ENCODE assay signal across 1 cellular context in the genomic region with DNA sequence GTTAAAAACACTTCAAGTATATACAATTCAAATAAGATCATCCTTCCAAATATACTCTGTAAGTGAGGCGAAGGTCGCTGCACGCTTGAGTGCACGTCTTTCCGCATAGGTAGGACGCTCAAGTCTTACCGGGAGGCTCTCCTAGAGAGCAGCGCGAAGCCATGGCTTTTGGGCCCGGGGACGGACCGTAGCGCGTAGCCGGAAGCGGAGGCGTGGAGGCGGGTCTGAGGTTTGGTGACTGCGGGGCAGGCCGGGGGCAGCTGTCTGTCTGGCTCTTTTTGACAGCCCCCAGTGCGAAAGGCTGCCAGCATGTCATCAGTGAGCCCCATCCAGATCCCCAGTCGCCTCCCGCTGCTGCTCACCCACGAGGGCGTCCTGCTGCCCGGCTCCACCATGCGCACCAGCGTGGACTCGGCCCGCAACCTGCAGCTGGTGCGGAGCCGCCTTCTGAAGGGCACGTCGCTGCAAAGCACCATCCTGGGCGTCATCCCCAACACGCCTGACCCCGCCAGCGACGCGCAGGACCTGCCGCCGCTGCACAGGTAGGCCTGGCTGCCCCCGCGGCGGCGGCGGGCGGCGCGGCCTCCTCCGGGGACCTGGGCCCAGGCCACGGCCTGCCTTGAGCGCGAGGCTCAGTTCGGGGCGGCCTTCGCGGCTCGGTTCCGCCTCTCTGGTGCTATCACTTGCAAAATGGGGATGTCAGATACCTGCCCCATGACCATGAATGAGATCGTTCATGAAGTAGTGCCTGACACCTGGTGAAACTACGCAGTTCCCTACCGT.
TF ChIP-seq lines count a peak whose summit lies in the region.

A gene with protein sequence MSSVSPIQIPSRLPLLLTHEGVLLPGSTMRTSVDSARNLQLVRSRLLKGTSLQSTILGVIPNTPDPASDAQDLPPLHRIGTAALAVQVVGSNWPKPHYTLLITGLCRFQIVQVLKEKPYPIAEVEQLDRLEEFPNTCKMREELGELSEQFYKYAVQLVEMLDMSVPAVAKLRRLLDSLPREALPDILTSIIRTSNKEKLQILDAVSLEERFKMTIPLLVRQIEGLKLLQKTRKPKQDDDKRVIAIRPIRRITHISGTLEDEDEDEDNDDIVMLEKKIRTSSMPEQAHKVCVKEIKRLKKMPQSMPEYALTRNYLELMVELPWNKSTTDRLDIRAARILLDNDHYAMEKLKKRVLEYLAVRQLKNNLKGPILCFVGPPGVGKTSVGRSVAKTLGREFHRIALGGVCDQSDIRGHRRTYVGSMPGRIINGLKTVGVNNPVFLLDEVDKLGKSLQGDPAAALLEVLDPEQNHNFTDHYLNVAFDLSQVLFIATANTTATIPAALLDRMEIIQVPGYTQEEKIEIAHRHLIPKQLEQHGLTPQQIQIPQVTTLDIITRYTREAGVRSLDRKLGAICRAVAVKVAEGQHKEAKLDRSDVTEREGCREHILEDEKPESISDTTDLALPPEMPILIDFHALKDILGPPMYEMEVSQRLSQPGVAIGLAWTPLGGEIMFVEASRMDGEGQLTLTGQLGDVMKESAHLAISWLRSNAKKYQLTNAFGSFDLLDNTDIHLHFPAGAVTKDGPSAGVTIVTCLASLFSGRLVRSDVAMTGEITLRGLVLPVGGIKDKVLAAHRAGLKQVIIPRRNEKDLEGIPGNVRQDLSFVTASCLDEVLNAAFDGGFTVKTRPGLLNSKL (plus strand): TSS at position 221 of the 783 bp plus-strand sequence. CDS start 89 bp downstream, at position 310.

TF ChIP-seq in HepG2, 621 proteins besides CTCF, POLR2A, EP300 and RAD21 (continued from another document and continues in another):
- TF ChIP-seq, protein P1, sequence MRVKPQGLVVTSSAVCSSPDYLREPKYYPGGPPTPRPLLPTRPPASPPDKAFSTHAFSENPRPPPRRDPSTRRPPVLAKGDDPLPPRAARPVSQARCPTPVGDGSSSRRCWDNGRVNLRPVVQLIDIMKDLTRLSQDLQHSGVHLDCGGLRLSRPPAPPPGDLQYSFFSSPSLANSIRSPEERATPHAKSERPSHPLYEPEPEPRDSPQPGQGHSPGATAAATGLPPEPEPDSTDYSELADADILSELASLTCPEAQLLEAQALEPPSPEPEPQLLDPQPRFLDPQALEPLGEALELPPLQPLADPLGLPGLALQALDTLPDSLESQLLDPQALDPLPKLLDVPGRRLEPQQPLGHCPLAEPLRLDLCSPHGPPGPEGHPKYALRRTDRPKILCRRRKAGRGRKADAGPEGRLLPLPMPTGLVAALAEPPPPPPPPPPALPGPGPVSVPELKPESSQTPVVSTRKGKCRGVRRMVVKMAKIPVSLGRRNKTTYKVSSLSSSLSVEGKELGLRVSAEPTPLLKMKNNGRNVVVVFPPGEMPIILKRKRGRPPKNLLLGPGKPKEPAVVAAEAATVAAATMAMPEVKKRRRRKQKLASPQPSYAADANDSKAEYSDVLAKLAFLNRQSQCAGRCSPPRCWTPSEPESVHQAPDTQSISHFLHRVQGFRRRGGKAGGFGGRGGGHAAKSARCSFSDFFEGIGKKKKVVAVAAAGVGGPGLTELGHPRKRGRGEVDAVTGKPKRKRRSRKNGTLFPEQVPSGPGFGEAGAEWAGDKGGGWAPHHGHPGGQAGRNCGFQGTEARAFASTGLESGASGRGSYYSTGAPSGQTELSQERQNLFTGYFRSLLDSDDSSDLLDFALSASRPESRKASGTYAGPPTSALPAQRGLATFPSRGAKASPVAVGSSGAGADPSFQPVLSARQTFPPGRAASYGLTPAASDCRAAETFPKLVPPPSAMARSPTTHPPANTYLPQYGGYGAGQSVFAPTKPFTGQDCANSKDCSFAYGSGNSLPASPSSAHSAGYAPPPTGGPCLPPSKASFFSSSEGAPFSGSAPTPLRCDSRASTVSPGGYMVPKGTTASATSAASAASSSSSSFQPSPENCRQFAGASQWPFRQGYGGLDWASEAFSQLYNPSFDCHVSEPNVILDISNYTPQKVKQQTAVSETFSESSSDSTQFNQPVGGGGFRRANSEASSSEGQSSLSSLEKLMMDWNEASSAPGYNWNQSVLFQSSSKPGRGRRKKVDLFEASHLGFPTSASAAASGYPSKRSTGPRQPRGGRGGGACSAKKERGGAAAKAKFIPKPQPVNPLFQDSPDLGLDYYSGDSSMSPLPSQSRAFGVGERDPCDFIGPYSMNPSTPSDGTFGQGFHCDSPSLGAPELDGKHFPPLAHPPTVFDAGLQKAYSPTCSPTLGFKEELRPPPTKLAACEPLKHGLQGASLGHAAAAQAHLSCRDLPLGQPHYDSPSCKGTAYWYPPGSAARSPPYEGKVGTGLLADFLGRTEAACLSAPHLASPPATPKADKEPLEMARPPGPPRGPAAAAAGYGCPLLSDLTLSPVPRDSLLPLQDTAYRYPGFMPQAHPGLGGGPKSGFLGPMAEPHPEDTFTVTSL (CRISPR knock-in tag; IDR thresholded peaks at IDR 0.05; ENCODE audit: borderline replicate concordance) = peak; percentile 81
- TF ChIP-seq MAFK (conservative IDR thresholded peaks at IDR 0.05 in 1 of 2, IDR thresholded peaks at IDR 0.05 in 1 of 2; ENCODE audit: low read length in 2 of 2) (0 out of 4 replicates have a peak, but pooled peaks of 1 of the 2 experiments have one; percentile 6), FOXC1 (CRISPR knock-in tag; IDR thresholded peaks at IDR 0.05; ENCODE audit: borderline replicate concordance) (peak; percentile 95), U2AF1 (optimal IDR thresholded peaks at IDR 0.05; ENCODE audit: low read depth, low read length) (peak; percentile 69), MBD4 (IDR thresholded peaks at IDR 0.05; ENCODE audit: borderline replicate concordance, low read length) (no peak), BRD4 (CRISPR knock-in tag; IDR thresholded peaks at IDR 0.05) (peak; percentile 94), CENPX (CRISPR knock-in tag; IDR thresholded peaks at IDR 0.05) (no peak), ZNF101 (CRISPR knock-in tag; IDR thresholded peaks at IDR 0.05; ENCODE audit: borderline replicate concordance, low read depth) (no peak), ZFP1 (CRISPR knock-in tag; IDR thresholded peaks at IDR 0.05) (0 out of 2 replicates have a peak, but pooled peaks have one; percentile 83), HMG20B (CRISPR knock-in tag; conservative IDR thresholded peaks at IDR 0.05) (peak; percentile 86), ZNF652 (CRISPR knock-in tag; IDR thresholded peaks at IDR 0.05; ENCODE audit: borderline replicate concordance, low read depth) (0 out of 2 replicates have a peak, but pooled peaks have one; percentile 17), BHLHE40 (IDR thresholded peaks at IDR 0.05; ENCODE audit: low read length) (peak; percentile 50; the same call in 1 of the 2 replicates), GPN1 (CRISPR knock-in tag; IDR thresholded peaks at IDR 0.05; ENCODE audit: borderline replicate concordance) (no peak), BORCS8-MEF2B (CRISPR knock-in tag; IDR thresholded peaks at IDR 0.05) (peak; percentile 91), RAD51 (IDR thresholded peaks at IDR 0.05; ENCODE audit: borderline replicate concordance) (no peak), HNRNPUL1 (IDR thresholded peaks at IDR 0.05; ENCODE audit: low read depth, low read length) (no peak)
- TF ChIP-seq, protein P2, sequence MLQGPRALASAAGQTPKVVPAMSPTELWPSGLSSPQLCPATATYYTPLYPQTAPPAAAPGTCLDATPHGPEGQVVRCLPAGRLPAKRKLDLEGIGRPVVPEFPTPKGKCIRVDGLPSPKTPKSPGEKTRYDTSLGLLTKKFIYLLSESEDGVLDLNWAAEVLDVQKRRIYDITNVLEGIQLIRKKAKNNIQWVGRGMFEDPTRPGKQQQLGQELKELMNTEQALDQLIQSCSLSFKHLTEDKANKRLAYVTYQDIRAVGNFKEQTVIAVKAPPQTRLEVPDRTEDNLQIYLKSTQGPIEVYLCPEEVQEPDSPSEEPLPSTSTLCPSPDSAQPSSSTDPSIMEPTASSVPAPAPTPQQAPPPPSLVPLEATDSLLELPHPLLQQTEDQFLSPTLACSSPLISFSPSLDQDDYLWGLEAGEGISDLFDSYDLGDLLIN (CRISPR knock-in tag; IDR thresholded peaks at IDR 0.05; ENCODE audit: borderline replicate concordance) = peak; percentile 74; the same call in 1 of the 2 replicates
- TF ChIP-seq, protein P3, sequence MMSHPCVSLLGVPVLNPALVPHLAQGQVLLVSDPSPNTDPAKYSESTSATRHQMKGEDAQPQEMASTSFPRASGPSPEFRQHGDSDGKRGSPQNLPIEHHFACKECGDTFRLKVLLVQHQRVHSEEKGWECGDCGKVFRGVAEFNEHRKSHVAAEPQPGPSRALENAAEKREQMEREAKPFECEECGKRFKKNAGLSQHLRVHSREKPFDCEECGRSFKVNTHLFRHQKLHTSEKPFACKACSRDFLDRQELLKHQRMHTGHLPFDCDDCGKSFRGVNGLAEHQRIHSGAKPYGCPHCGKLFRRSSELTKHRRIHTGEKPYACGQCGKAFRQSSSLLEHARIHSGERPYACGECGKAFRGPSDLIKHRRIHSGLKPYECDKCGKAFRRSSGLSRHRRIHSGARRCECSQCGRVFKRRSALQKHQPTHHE (CRISPR knock-in tag; IDR thresholded peaks at IDR 0.05; ENCODE audit: borderline replicate concordance) = peak; percentile 96
- TF ChIP-seq, protein P4, sequence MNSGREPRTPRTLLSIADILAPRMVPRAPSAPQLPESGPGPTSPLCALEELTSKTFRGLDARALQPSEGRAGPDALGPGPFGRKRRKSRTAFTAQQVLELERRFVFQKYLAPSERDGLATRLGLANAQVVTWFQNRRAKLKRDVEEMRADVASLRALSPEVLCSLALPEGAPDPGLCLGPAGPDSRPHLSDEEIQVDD (CRISPR knock-in tag; IDR thresholded peaks at IDR 0.05; ENCODE audit: borderline replicate concordance) = peak; percentile 93
- TF ChIP-seq, protein P5, sequence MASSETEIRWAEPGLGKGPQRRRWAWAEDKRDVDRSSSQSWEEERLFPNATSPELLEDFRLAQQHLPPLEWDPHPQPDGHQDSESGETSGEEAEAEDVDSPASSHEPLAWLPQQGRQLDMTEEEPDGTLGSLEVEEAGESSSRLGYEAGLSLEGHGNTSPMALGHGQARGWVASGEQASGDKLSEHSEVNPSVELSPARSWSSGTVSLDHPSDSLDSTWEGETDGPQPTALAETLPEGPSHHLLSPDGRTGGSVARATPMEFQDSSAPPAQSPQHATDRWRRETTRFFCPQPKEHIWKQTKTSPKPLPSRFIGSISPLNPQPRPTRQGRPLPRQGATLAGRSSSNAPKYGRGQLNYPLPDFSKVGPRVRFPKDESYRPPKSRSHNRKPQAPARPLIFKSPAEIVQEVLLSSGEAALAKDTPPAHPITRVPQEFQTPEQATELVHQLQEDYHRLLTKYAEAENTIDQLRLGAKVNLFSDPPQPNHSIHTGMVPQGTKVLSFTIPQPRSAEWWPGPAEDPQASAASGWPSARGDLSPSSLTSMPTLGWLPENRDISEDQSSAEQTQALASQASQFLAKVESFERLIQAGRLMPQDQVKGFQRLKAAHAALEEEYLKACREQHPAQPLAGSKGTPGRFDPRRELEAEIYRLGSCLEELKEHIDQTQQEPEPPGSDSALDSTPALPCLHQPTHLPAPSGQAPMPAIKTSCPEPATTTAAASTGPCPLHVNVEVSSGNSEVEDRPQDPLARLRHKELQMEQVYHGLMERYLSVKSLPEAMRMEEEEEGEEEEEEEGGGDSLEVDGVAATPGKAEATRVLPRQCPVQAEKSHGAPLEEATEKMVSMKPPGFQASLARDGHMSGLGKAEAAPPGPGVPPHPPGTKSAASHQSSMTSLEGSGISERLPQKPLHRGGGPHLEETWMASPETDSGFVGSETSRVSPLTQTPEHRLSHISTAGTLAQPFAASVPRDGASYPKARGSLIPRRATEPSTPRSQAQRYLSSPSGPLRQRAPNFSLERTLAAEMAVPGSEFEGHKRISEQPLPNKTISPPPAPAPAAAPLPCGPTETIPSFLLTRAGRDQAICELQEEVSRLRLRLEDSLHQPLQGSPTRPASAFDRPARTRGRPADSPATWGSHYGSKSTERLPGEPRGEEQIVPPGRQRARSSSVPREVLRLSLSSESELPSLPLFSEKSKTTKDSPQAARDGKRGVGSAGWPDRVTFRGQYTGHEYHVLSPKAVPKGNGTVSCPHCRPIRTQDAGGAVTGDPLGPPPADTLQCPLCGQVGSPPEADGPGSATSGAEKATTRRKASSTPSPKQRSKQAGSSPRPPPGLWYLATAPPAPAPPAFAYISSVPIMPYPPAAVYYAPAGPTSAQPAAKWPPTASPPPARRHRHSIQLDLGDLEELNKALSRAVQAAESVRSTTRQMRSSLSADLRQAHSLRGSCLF (CRISPR knock-in tag; IDR thresholded peaks at IDR 0.05; ENCODE audit: borderline replicate concordance) = no peak
- TF ChIP-seq, protein P6, sequence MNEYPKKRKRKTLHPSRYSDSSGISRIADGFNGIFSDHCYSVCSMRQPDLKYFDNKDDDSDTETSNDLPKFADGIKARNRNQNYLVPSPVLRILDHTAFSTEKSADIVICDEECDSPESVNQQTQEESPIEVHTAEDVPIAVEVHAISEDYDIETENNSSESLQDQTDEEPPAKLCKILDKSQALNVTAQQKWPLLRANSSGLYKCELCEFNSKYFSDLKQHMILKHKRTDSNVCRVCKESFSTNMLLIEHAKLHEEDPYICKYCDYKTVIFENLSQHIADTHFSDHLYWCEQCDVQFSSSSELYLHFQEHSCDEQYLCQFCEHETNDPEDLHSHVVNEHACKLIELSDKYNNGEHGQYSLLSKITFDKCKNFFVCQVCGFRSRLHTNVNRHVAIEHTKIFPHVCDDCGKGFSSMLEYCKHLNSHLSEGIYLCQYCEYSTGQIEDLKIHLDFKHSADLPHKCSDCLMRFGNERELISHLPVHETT (CRISPR knock-in tag; conservative IDR thresholded peaks at IDR 0.05) = peak; percentile 95
- TF ChIP-seq, protein P7, sequence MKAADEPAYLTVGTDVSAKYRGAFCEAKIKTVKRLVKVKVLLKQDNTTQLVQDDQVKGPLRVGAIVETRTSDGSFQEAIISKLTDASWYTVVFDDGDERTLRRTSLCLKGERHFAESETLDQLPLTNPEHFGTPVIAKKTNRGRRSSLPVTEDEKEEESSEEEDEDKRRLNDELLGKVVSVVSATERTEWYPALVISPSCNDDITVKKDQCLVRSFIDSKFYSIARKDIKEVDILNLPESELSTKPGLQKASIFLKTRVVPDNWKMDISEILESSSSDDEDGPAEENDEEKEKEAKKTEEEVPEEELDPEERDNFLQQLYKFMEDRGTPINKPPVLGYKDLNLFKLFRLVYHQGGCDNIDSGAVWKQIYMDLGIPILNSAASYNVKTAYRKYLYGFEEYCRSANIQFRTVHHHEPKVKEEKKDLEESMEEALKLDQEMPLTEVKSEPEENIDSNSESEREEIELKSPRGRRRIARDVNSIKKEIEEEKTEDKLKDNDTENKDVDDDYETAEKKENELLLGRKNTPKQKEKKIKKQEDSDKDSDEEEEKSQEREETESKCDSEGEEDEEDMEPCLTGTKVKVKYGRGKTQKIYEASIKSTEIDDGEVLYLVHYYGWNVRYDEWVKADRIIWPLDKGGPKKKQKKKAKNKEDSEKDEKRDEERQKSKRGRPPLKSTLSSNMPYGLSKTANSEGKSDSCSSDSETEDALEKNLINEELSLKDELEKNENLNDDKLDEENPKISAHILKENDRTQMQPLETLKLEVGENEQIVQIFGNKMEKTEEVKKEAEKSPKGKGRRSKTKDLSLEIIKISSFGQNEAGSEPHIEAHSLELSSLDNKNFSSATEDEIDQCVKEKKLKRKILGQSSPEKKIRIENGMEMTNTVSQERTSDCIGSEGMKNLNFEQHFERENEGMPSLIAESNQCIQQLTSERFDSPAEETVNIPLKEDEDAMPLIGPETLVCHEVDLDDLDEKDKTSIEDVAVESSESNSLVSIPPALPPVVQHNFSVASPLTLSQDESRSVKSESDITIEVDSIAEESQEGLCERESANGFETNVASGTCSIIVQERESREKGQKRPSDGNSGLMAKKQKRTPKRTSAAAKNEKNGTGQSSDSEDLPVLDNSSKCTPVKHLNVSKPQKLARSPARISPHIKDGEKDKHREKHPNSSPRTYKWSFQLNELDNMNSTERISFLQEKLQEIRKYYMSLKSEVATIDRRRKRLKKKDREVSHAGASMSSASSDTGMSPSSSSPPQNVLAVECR (CRISPR knock-in tag; IDR thresholded peaks at IDR 0.05; ENCODE audit: borderline replicate concordance) = peak; percentile 99
